In genomic region chr14:54348001-54348611, GRCh38 we compare ENCODE assay signal across 8 cellular contexts. TPM values are rescaled to one million over a fixed set of nuclear protein-coding genes. Genes with fewer than 3 reads are reported as not detected.
DNase-seq lines count a peak whose midpoint lies in the region; ATAC-seq, FAIRE-seq and TF ChIP-seq lines count a peak whose summit lies in the region.

No MANE protein-coding gene starts in this region.

- H3K4me1 ChIP-seq in left ventricle myocardium inferior = peaks cover 22% of the 10 kb centered on the region
- H3K4me1 ChIP-seq in smooth muscle cell (ENCODE audit: low read depth) = peaks cover 10% of the 10 kb centered on the region

- peak; percentile 61 for ATAC-seq in GM21619 (IDR thresholded peaks at IDR 0.05; ENCODE audit: unreplicated experiment)
- no peak for ATAC-seq in HG02571 (IDR thresholded peaks at IDR 0.05; ENCODE audit: unreplicated experiment)

- no peaks in the 10 kb centered on the region for H3F3A ChIP-seq in smooth muscle cell (ENCODE audit: low read depth)

- no peaks in the 10 kb centered on the region for H3K79me2 ChIP-seq in smooth muscle cell (ENCODE audit: low read depth)

- H3K36me3 ChIP-seq in left ventricle myocardium inferior = no peaks in the 10 kb centered on the region
- no peaks in the 10 kb centered on the region for H3K36me3 ChIP-seq in smooth muscle cell (ENCODE audit: low read depth)

- H3K27me3 ChIP-seq in left ventricle myocardium inferior (ENCODE audit: low read depth) (no peaks in the 10 kb centered on the region), smooth muscle cell (ENCODE audit: low read depth) (no peaks in the 10 kb centered on the region)

- H3K4me3 ChIP-seq in WI38 (ENCODE audit: low read depth, low read length) (no peak overlapping the region), left ventricle myocardium inferior (no peak overlapping the region), smooth muscle cell (no peak overlapping the region)

- H3K9ac ChIP-seq in smooth muscle cell (ENCODE audit: low read depth) = no peak overlapping the region

- FAIRE-seq in H54 (lab: Jason Lieb, UNC) = no peak

- TF ChIP-seq CTCF in WI38 (IDR thresholded peaks at IDR 0.05; ENCODE audit: low read depth, low read length) (peak; percentile 34), left ventricle myocardium inferior (IDR thresholded peaks at IDR 0.05; ENCODE audit: borderline replicate concordance) (peak; percentile 81), smooth muscle cell (IDR thresholded peaks at IDR 0.05; ENCODE audit: borderline replicate concordance, insufficient read depth, poor library complexity, severe bottlenecking) (peak; percentile 84)

- H2AFZ ChIP-seq in smooth muscle cell (ENCODE audit: low read depth) = no peak overlapping the region

- H3K9me3 ChIP-seq in left ventricle myocardium inferior (replicated peaks) = no peaks in the 10 kb centered on the region
- H3K9me3 ChIP-seq in smooth muscle cell (replicated peaks; ENCODE audit: low read depth) = no peaks in the 10 kb centered on the region

- H3K27ac ChIP-seq in left ventricle myocardium inferior (replicated peaks) = peak overlapping the region; percentile 73
- H3K27ac ChIP-seq in smooth muscle cell (ENCODE audit: low read depth) = no peak overlapping the region

- intact Hi-C loops in left ventricle myocardium inferior (cut with micrococcal nuclease) = loop anchor here (10.0 kb wide), 1 partner anchor 1053 kb away; no protein-coding TSS in a partner anchor

- H4K20me1 ChIP-seq in smooth muscle cell (ENCODE audit: low read depth) = no peaks in the 10 kb centered on the region

- H3K4me2 ChIP-seq in smooth muscle cell = no peak overlapping the region

- peak; percentile 62 for DNase-seq in COLO829 (ENCODE audit: low spot score)
- DNase-seq in NCI-H2029 treated with DMSO at 0.1 percent for 48 hours (lab: John Stamatoyannopoulos, UW) = peak; percentile 88
- DNase-seq in left ventricle myocardium inferior = no peak
- DNase-seq in smooth muscle cell (lab: John Stamatoyannopoulos, UW; ENCODE audit: unreplicated experiment) = no peak
- DNase-seq in H54 (ENCODE audit: insufficient read length, low spot score) = no peak

- WGBS in smooth muscle cell (ENCODE audit: low lambda C conversion rate) = 52% methylated on average over 5 of the region's 5 CpGs

- TF ChIP-seq POLR2A in H54 (IDR thresholded peaks at IDR 0.05; ENCODE audit: low read depth, low read length) = no peak

RNA-seq across cellular contexts. Expression of gene CDKN3, which starts 48.7 kb away (rescaled TPM):
- 4.3 TPM for total RNA-seq in left ventricle myocardium inferior
- 15.4 and 22.1 TPM in 2 replicates for total RNA-seq in smooth muscle cell
- polyA plus RNA-seq in smooth muscle cell = 18.6 and 20.1 TPM in 2 replicates

Comparison
In these comparisons a context has a peak if more than half of its experiments do, and no peak if none do; other contexts are left out.
1. DNase-seq: peak in COLO829 (single experiment) and NCI-H2029 treated with DMSO at 0.1 percent for 48 hours (single experiment); none in left ventricle myocardium inferior (single experiment), smooth muscle cell (single experiment) and H54 (single experiment).
2. CTCF ChIP-seq: peak in every context shown above with its lines; median percentile 84 in smooth muscle cell; 81 in left ventricle myocardium inferior; 34 in WI38.